8 cellular contexts compared by ENCODE assay signal in the genomic region with DNA sequence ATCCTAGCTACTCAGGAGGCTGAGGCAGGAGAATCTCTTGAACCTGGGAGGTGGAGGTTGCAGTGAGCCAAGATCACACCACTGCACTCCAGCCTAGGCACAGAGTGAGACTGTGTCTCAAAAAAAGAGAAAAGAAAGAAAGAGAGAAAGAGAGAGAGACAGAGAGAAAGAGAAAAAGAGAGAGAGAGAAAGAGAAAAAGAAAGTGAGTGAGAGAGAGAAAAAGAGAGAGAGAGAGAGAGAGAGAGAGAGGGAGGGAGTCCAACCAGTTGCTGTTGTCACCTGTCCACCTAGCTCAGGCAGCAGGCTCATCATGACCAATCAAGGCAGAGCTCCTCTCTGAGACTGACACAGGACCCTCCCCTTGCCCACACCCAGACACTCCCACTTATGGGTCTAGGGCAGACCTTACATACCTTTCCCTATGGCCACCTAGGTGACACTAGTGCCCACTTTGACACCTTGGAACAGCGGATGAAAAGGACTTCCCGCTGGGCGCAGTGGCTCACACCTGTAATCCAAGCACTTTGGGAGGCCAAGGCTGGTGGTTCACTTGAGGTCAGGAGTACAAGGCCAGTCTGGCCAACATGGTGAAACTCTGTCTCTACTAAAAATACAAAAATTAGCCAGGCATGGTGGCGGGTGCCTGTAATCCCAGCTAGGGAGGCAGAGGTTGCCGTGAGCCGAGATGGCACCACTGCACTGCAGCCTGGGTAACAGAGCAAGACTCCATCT. TPM values are rescaled to one million over a fixed set of nuclear protein-coding genes. Genes with fewer than 3 reads are reported as not detected.
A peak's percentile ranks its signal among the peaks of the same experiment; 100 is the strongest.
DNase-seq lines count a peak whose midpoint lies in the region; FAIRE-seq and TF ChIP-seq lines count a peak whose summit lies in the region.
"Not testable (repeated sequence)": the region's sequence is repeated elsewhere in the genome, so short reads cannot be mapped to it uniquely, and the experiment has no call there.
"Had no signal": no experiment of that assay in that cellular context is flagged by ENCODE, and none has a peak within 500 bp of the region (broad histone marks: within the 10 kb centered on the region; RNA-seq: fewer than 3 reads in every experiment).

No MANE protein-coding gene starts in this region.

- H3K27me3 ChIP-seq in H9 (ENCODE audit: insufficient read depth, low read length); endodermal cell (ENCODE audit: control insufficient read depth, insufficient read depth, low read length, poor library complexity, severe bottlenecking): not testable (repeated sequence)

- H3T11ph ChIP-seq in H9 (ENCODE audit: low read length) = not testable (repeated sequence)

- H3K79me1 ChIP-seq in H9 (ENCODE audit: insufficient read depth, low read depth, low read length, poor library complexity, severe bottlenecking) = not testable (repeated sequence)

- not testable (repeated sequence) for H3K4me1 Mint-ChIP-seq in H9; activated CD4-positive, alpha-beta T cell treated with anti-CD3 and anti-CD28 coated beads, Interleukin-2, amount 10 ng/mL, durations not matched to agents 7 days and 5 days; endodermal cell; progenitor cell of endocrine pancreas (ENCODE audit: low read depth)

- H3K36me3 Mint-ChIP-seq in H9 (ENCODE audit: insufficient read depth in 1 of 3, low read depth in 3 of 3); activated CD4-positive, alpha-beta T cell treated with anti-CD3 and anti-CD28 coated beads, Interleukin-2, amount 10 ng/mL, durations not matched to agents 7 days and 5 days (ENCODE audit: low read depth); endodermal cell (ENCODE audit: low read depth); progenitor cell of endocrine pancreas (ENCODE audit: insufficient read depth): not testable (repeated sequence)

- H2BK15ac ChIP-seq in H9 (ENCODE audit: low read depth, low read length) = not testable (repeated sequence)

- H3K9me3 Mint-ChIP-seq in H9; activated CD4-positive, alpha-beta T cell treated with anti-CD3 and anti-CD28 coated beads, Interleukin-2, amount 10 ng/mL, durations not matched to agents 7 days and 5 days; endodermal cell; progenitor cell of endocrine pancreas (ENCODE audit: low read depth): not testable (repeated sequence)

- not testable (repeated sequence) for H3K36me3 ChIP-seq in endodermal cell (ENCODE audit: control insufficient read depth, insufficient read depth, low read length); kidney (ENCODE audit: control insufficient read depth in 1 of 2, insufficient read depth in 2 of 2, low read length in 2 of 2)

- H2BK12ac ChIP-seq in H9 (ENCODE audit: insufficient read length, low read depth, low read length) = not testable (repeated sequence)

- not testable (repeated sequence) for H3K9me3 ChIP-seq in H9 (ENCODE audit: control insufficient read depth, low read depth, low read length); endodermal cell (ENCODE audit: control insufficient read depth, low read length); kidney (ENCODE audit: control insufficient read depth in 1 of 2, low read length in 2 of 2)

- H3K18ac ChIP-seq in H9 (ENCODE audit: insufficient read length, low read depth, low read length) = not testable (repeated sequence)

- H2BK120ac ChIP-seq in H9 (ENCODE audit: low read depth, low read length, poor library complexity, severe bottlenecking) = not testable (repeated sequence)

- H3K4ac ChIP-seq in H9 (ENCODE audit: low read depth, low read length) = not testable (repeated sequence)

- H3K56ac ChIP-seq in H9 (ENCODE audit: insufficient read length, low read depth, low read length) = not testable (repeated sequence)

- H3K27ac Mint-ChIP-seq in H9, endodermal cell: not testable (repeated sequence)
- peak overlapping the region; percentile 68 for H3K27ac Mint-ChIP-seq in activated CD4-positive, alpha-beta T cell treated with anti-CD3 and anti-CD28 coated beads, Interleukin-2, amount 10 ng/mL, durations not matched to agents 7 days and 5 days
- peak overlapping the region; percentile 5 for H3K27ac Mint-ChIP-seq in progenitor cell of endocrine pancreas

- not testable (repeated sequence) for H3K14ac ChIP-seq in H9 (ENCODE audit: insufficient read depth, low read length)

- H2AFZ ChIP-seq in H9 (ENCODE audit: low read length) = not testable (repeated sequence)

- not testable (repeated sequence) for H2BK20ac ChIP-seq in H9 (ENCODE audit: low read depth, low read length, poor library complexity, severe bottlenecking)

- H3K23ac ChIP-seq in H9 (ENCODE audit: insufficient read length, low read depth, low read length) = not testable (repeated sequence)

- no CpG with 5 or more reads among the region's 6 CpGs for WGBS in H9 (ENCODE audit: extremely low coverage, insufficient read length, low lambda C conversion rate)
- 87 to 96% methylated on average over 3 to 6 of the region's 6 CpGs for WGBS in endodermal cell (ENCODE audit: insufficient coverage in 1 of 2, insufficient read length in 1 of 2), 2 experiments

- H4K91ac ChIP-seq in H9 (ENCODE audit: insufficient read length, low read depth, low read length) = not testable (repeated sequence)

- DNase-seq in ELF-1 (ENCODE audit: low read depth, low spot score) = peak; percentile 38
- peak; percentile 72 for DNase-seq in H9
- peak; percentile 4 for DNase-seq in NCI-H146 (lab: John Stamatoyannopoulos, UW)
- not testable (repeated sequence) for DNase-seq in activated CD4-positive, alpha-beta T cell treated with anti-CD3 and anti-CD28 coated beads, Interleukin-2, amount 10 ng/mL, durations not matched to agents 7 days and 5 days; progenitor cell of endocrine pancreas (ENCODE audit: low spot score, unreplicated experiment)
- DNase-seq in endodermal cell = peak; percentile 67
- peak; percentile 9 for DNase-seq in kidney

- not testable (repeated sequence) for FAIRE-seq in kidney (lab: Jason Lieb, UNC)

- H2AK5ac ChIP-seq in H9 (ENCODE audit: insufficient read length, low read length) = not testable (repeated sequence)

- H3K23me2 ChIP-seq in H9 (ENCODE audit: insufficient read length, low read depth, low read length, poor library complexity, severe bottlenecking) = not testable (repeated sequence)

- H3K79me2 ChIP-seq in H9 (ENCODE audit: insufficient read depth, low read length) = not testable (repeated sequence)

- CTCF ChIA-PET in activated CD4-positive, alpha-beta T cell treated with anti-CD3 and anti-CD28 coated beads, Interleukin-2, amount 10 ng/mL, durations not matched to agents 7 days and 5 days (lab: Charles Lee) = interaction anchor here (0.6 to 1.4 kb wide), 2 partner anchors 23 to 49 kb away, joined by 3 read pairs; no protein-coding TSS in a partner anchor

- H3K4me1 ChIP-seq in H9 (ENCODE audit: insufficient read depth, low read length); endodermal cell (ENCODE audit: control insufficient read depth, insufficient read depth, low read length); kidney (ENCODE audit: control insufficient read depth in 1 of 2, insufficient read depth in 1 of 2, low read depth in 1 of 2, low read length in 2 of 2): not testable (repeated sequence)

- intact Hi-C loops in kidney (cut with DNase I) = not testable (repeated sequence)

- H3K4me3 Mint-ChIP-seq in H9; activated CD4-positive, alpha-beta T cell treated with anti-CD3 and anti-CD28 coated beads, Interleukin-2, amount 10 ng/mL, durations not matched to agents 7 days and 5 days; endodermal cell; progenitor cell of endocrine pancreas (ENCODE audit: low read depth): not testable (repeated sequence)

- not testable (repeated sequence) for H2BK5ac ChIP-seq in H9 (ENCODE audit: insufficient read length, low read length)

- TF ChIP-seq CTCF in H9 (conservative IDR thresholded peaks at IDR 0.05); endodermal cell (conservative IDR thresholded peaks at IDR 0.05); kidney (IDR thresholded peaks at IDR 0.05; ENCODE audit: borderline replicate concordance, extremely low read depth, insufficient read depth); progenitor cell of endocrine pancreas (IDR thresholded peaks at IDR 0.05; ENCODE audit: unreplicated experiment): not testable (repeated sequence)

- H3K27me3 Mint-ChIP-seq in H9 (ENCODE audit: low read depth); activated CD4-positive, alpha-beta T cell treated with anti-CD3 and anti-CD28 coated beads, Interleukin-2, amount 10 ng/mL, durations not matched to agents 7 days and 5 days; endodermal cell (ENCODE audit: insufficient read depth); progenitor cell of endocrine pancreas: not testable (repeated sequence)

- POLR2A ChIA-PET in activated CD4-positive, alpha-beta T cell treated with anti-CD3 and anti-CD28 coated beads, Interleukin-2, amount 10 ng/mL, durations not matched to agents 7 days and 5 days (lab: Charles Lee) = not testable (repeated sequence)

- H4K8ac ChIP-seq in H9 (replicated peaks; ENCODE audit: insufficient read length, low read depth, low read length) = not testable (repeated sequence)

- not testable (repeated sequence) for H3K27ac ChIP-seq in H9 (ENCODE audit: insufficient read length, low read depth, low read length); endodermal cell (ENCODE audit: low read depth, low read length); kidney (ENCODE audit: low read depth in 2 of 2, low read length in 2 of 2)

- H3K9ac ChIP-seq in H9 (ENCODE audit: extremely low read depth, insufficient read length, low read length); endodermal cell (ENCODE audit: extremely low read depth, low read length, poor library complexity, severe bottlenecking); kidney (ENCODE audit: low read length in 2 of 2): not testable (repeated sequence)

- H4K5ac ChIP-seq in H9 (ENCODE audit: insufficient read length, low read depth, low read length) = not testable (repeated sequence)

- not testable (repeated sequence) for H3K4me3 ChIP-seq in endodermal cell (ENCODE audit: low read length); kidney (ENCODE audit: low read length in 2 of 2)

- not testable (repeated sequence) for H3K4me2 ChIP-seq in H9 (ENCODE audit: insufficient read depth, insufficient read length, low read length)

- H4K20me1 ChIP-seq in H9 (ENCODE audit: control insufficient read depth, insufficient read depth, insufficient read length) = not testable (repeated sequence)

RNA-seq across cellular contexts. Expression of a gene that starts 17.7 kb away (rescaled TPM):
- total RNA-seq in H9 (2021) (117 and 122 TPM in 2 replicates), endodermal cell (100 to 1,000 TPM in 1 of 2 donors, 10 to 100 TPM in 1; 94.2 to 124 TPM), kidney (33.7 TPM), progenitor cell of endocrine pancreas (53.8 and 53.9 TPM in 2 replicates)
- total RNA-seq in activated CD4-positive, alpha-beta T cell treated with anti-CD3 and anti-CD28 coated beads, Interleukin-2, amount 10 ng/mL, durations not matched to agents 7 days and 5 days = 10 to 100 TPM; 61.6 TPM
- 92.3 TPM for polyA plus RNA-seq in endodermal cell (2013, experiment 1 of 2)
- 91.6 TPM for polyA plus RNA-seq in endodermal cell (2013, experiment 2 of 2)
- polyA plus RNA-seq in kidney (ENCODE audit: insufficient read depth, low read depth, low replicate concordance) = 61.9 TPM

RNA-seq across cellular contexts. Expression of a gene that starts 18.0 kb away (rescaled TPM):
- total RNA-seq in H9 (2021) (47.3 and 51.1 TPM in 2 replicates), endodermal cell (10 to 100 TPM; 51.5 to 55.4 TPM), kidney (69.5 TPM), progenitor cell of endocrine pancreas (66.2 and 80.5 TPM in 2 replicates)
- total RNA-seq in activated CD4-positive, alpha-beta T cell treated with anti-CD3 and anti-CD28 coated beads, Interleukin-2, amount 10 ng/mL, durations not matched to agents 7 days and 5 days = 10 to 100 TPM; 60.2 to 65.9 TPM
- polyA plus RNA-seq in endodermal cell (2013, experiment 1 of 2) = 30.1 TPM
- 28.4 TPM for polyA plus RNA-seq in endodermal cell (2013, experiment 2 of 2)
- polyA plus RNA-seq in kidney (ENCODE audit: insufficient read depth, low read depth, low replicate concordance) = 22.6 TPM

RNA-seq across cellular contexts. Expression of a gene that starts 31.9 kb away (rescaled TPM):
- total RNA-seq in H9 (2021) (20.4 and 22.0 TPM in 2 replicates), endodermal cell (10 to 100 TPM; 32.4 to 38.0 TPM), kidney (19.9 TPM), progenitor cell of endocrine pancreas (26.9 and 31.3 TPM in 2 replicates)
- 1 to 10 TPM; 6.7 to 7.2 TPM for total RNA-seq in activated CD4-positive, alpha-beta T cell treated with anti-CD3 and anti-CD28 coated beads, Interleukin-2, amount 10 ng/mL, durations not matched to agents 7 days and 5 days
- polyA plus RNA-seq in endodermal cell (2013, experiment 1 of 2) = 24.3 TPM
- polyA plus RNA-seq in endodermal cell (2013, experiment 2 of 2) = 24.1 TPM
- polyA plus RNA-seq in kidney (ENCODE audit: insufficient read depth, low read depth, low replicate concordance) = 39.9 TPM

RNA-seq across cellular contexts. Expression of a gene that starts 49.6 kb away (rescaled TPM):
- total RNA-seq in H9 (2021) = 21.4 and 22.3 TPM in 2 replicates
- total RNA-seq in activated CD4-positive, alpha-beta T cell treated with anti-CD3 and anti-CD28 coated beads, Interleukin-2, amount 10 ng/mL, durations not matched to agents 7 days and 5 days = 1 to 10 TPM in 1 of 2 experiments, under 1 TPM in 1; 0.85 to 1.3 TPM
- 10 to 100 TPM; 13.7 to 24.3 TPM for total RNA-seq in endodermal cell
- polyA plus RNA-seq in endodermal cell (2013, experiment 1 of 2) = 19.2 TPM
- polyA plus RNA-seq in endodermal cell (2013, experiment 2 of 2) = 15.1 TPM
- 21.2 TPM for total RNA-seq in kidney
- 23.2 TPM for polyA plus RNA-seq in kidney (ENCODE audit: insufficient read depth, low read depth, low replicate concordance)
- total RNA-seq in progenitor cell of endocrine pancreas = 14.1 and 16.2 TPM in 2 replicates

RNA-seq across cellular contexts. Expression of a gene that starts 49.7 kb away (rescaled TPM):
- total RNA-seq in H9 (2021) (36.0 and 37.4 TPM in 2 replicates), endodermal cell (10 to 100 TPM; 27.8 to 38.6 TPM), kidney (5.8 TPM), progenitor cell of endocrine pancreas (18.1 and 19.6 TPM in 2 replicates)
- 10 to 100 TPM; 17.4 to 18.5 TPM for total RNA-seq in activated CD4-positive, alpha-beta T cell treated with anti-CD3 and anti-CD28 coated beads, Interleukin-2, amount 10 ng/mL, durations not matched to agents 7 days and 5 days
- polyA plus RNA-seq in endodermal cell (2013, experiment 1 of 2) = 29.5 TPM
- 27.7 TPM for polyA plus RNA-seq in endodermal cell (2013, experiment 2 of 2)
- polyA plus RNA-seq in kidney (ENCODE audit: insufficient read depth, low read depth, low replicate concordance) = 3.6 TPM
- polyA plus RNA-seq: CD14-positive monocyte had no signal
